In genomic region chr22:26360169-26360885, GRCh38 we compare ENCODE assay signal across 8 cellular contexts.
DNase-seq lines count a peak whose midpoint lies in the region; ATAC-seq lines count a peak whose summit lies in the region.

No MANE protein-coding gene starts in this region.

- H3K9me3 ChIP-seq in BLaER1, result no peaks in the 10 kb centered on the region
- no peaks in the 10 kb centered on the region for H3K9me3 ChIP-seq in endocrine pancreas (ENCODE audit: control insufficient read depth, low read length)

- peak overlapping the region; percentile 53 for H3K4me2 ChIP-seq in BLaER1

- DNase-seq in NCI-H82 treated with DMSO at 0.1 percent for 48 hours (lab: John Stamatoyannopoulos, UW; ENCODE audit: unreplicated experiment), result peak; percentile 28
- peak; percentile 15 to 43 for DNase-seq in activated CD8-positive, alpha-beta memory T cell treated with anti-CD3 and anti-CD28 coated beads for 1 hour (ENCODE audit: extremely low read depth in 1 of 2, low read depth in 1 of 2)
- peak; percentile 75 to 81 for DNase-seq in lung microvascular endothelial cell (ENCODE audit: low read depth in 2 of 2)
- peak; percentile 14 for DNase-seq in stimulated activated CD8-positive, alpha-beta memory T cell treated with anti-CD3 and anti-CD28 coated beads, Interleukin-12 subunit alpha, Interleukin-12 subunit beta, amount 100 ng/mL, for 24 hours (ENCODE audit: extremely low read depth)

- H3K36me3 ChIP-seq in BLaER1 (no peaks in the 10 kb centered on the region), endocrine pancreas (ENCODE audit: control insufficient read depth, insufficient read depth, low read length) (no peaks in the 10 kb centered on the region)

- no peaks in the 10 kb centered on the region for H3K27me3 ChIP-seq in BLaER1
- no peaks in the 10 kb centered on the region for H3K27me3 ChIP-seq in endocrine pancreas (ENCODE audit: control insufficient read depth, insufficient read depth, low read length)

- peak overlapping the region; percentile 10; the same call in 1 of the 2 replicates for H3K27ac ChIP-seq in BLaER1

- ATAC-seq in HG02759 (IDR thresholded peaks at IDR 0.05; ENCODE audit: unreplicated experiment) (peak; percentile 42), HG03457 (IDR thresholded peaks at IDR 0.05; ENCODE audit: unreplicated experiment) (no peak)

- H3K4me1 ChIP-seq in BLaER1, result peaks cover 9% of the 10 kb centered on the region
- no peaks in the 10 kb centered on the region for H3K4me1 ChIP-seq in endocrine pancreas (ENCODE audit: control insufficient read depth, insufficient read depth, low read length)

- H3K9ac ChIP-seq in BLaER1 (peak overlapping the region; percentile 55; the same call in 1 of the 2 replicates), endocrine pancreas (ENCODE audit: control insufficient read depth, insufficient read depth, low read length) (peak overlapping the region; percentile 10)

- H3K4me3 ChIP-seq in BLaER1, result no peak overlapping the region
- H3K4me3 ChIP-seq in endocrine pancreas (ENCODE audit: control insufficient read depth, insufficient read depth, low read length), result peak overlapping the region; percentile 56

- H4K20me1 ChIP-seq in BLaER1, result no peaks in the 10 kb centered on the region

Comparison
In these comparisons a context has a peak if more than half of its experiments do, and no peak if none do; other contexts are left out.
1. DNase-seq: peak in every context shown above with its lines; median percentile 78 in lung microvascular endothelial cell; 29 in activated CD8-positive, alpha-beta memory T cell treated with anti-CD3 and anti-CD28 coated beads for 1 hour; 28 in NCI-H82 treated with DMSO at 0.1 percent for 48 hours; 14 in stimulated activated CD8-positive, alpha-beta memory T cell treated with anti-CD3 and anti-CD28 coated beads, Interleukin-12 subunit alpha, Interleukin-12 subunit beta, amount 100 ng/mL, for 24 hours.